ENCODE assay signal across 8 cellular contexts in the genomic region with DNA sequence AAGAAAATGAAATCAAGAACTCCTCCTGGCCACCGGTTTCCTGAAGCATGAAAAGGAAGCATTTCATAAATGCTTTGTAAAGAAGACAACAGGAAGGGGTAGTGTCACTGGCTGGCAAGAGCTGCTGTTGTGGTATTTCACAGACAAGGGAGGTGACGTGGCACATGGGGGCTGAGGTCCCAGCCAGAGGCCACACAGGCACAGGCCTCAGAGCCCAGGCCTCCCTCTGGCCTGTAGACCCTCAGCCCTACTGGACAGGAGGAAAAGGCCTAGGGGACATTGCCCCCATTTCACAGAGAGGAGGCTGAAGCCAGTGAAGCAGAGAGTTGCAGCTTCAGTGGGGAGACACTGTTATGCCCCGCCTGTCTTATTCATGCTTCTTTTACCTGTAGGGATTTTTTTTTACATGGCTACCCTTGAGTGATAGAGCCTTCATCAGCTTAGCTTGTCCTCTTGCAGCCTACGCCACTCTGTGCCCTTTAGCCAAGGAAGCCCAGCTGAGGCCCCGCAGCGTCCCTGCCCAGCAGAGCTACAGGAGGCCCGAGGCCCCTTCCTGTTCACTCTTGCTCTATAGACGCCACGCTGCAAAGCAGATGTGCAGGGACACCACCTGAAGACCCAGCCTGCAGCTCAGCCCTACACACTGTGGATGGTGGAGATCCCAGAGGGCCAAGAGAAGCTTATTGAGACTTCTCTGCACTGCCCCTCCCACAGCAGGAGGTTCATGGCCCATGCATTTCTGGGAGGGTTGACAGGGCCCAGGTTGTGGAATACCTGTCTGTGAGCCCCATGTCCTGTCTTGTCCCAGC. TPM values are rescaled to one million over a fixed set of nuclear protein-coding genes. Genes with fewer than 3 reads are reported as not detected.
DNase-seq lines count a peak whose midpoint lies in the region; FAIRE-seq and TF ChIP-seq lines count a peak whose summit lies in the region.

No MANE protein-coding gene starts in this region.

- H3K36me3 ChIP-seq in OCI-LY1 (ENCODE audit: insufficient read depth, low read length) (no peaks in the 10 kb centered on the region), keratinocyte (ENCODE audit: control insufficient read depth in 2 of 2, extremely low read depth in 1 of 2, insufficient read depth in 2 of 2, low read length in 2 of 2) (no peaks in the 10 kb centered on the region), suprapubic skin (no peaks in the 10 kb centered on the region)

- 0 out of 2 replicates have a peak overlapping the region, but pooled peaks have one; percentile 25 for H3K4me3 Mint-ChIP-seq in HFFc6
- peak overlapping the region; percentile 69 for H3K4me3 Mint-ChIP-seq in activated naive CD4-positive, alpha-beta T cell treated with anti-CD3 and anti-CD28 coated beads, Interleukin-2, amount 50 U/mL, for 24 hours

- H3K27ac ChIP-seq in OCI-LY1 (ENCODE audit: low read depth, low read length, poor library complexity, severe bottlenecking) (peak overlapping the region; percentile 64), keratinocyte (ENCODE audit: control insufficient read depth, insufficient read depth, low read length) (peak overlapping the region; percentile 65), suprapubic skin (peak overlapping the region; percentile 47)

- FAIRE-seq in keratinocyte (lab: Jason Lieb, UNC) = no peak

- peaks cover 16% of the 10 kb centered on the region; the same call in 1 of the 2 replicates for H3K36me3 Mint-ChIP-seq in HFFc6 (ENCODE audit: low read depth)
- peaks cover 31% of the 10 kb centered on the region for H3K36me3 Mint-ChIP-seq in activated naive CD4-positive, alpha-beta T cell treated with anti-CD3 and anti-CD28 coated beads, Interleukin-2, amount 50 U/mL, for 24 hours

- H3K27me3 Mint-ChIP-seq in HFFc6 (ENCODE audit: insufficient read depth) = no peaks in the 10 kb centered on the region; the same call in 1 of the 2 replicates
- no peaks in the 10 kb centered on the region for H3K27me3 Mint-ChIP-seq in activated naive CD4-positive, alpha-beta T cell treated with anti-CD3 and anti-CD28 coated beads, Interleukin-2, amount 50 U/mL, for 24 hours

- H3F3A ChIP-seq in OCI-LY1 (ENCODE audit: insufficient read depth, low read length) = no peaks in the 10 kb centered on the region

- H3K9me3 ChIP-seq in OCI-LY1 (ENCODE audit: low read length) (no peaks in the 10 kb centered on the region), keratinocyte (ENCODE audit: control insufficient read depth, low read depth, low read length) (no peaks in the 10 kb centered on the region), suprapubic skin (no peaks in the 10 kb centered on the region)

- H3K27me3 ChIP-seq in OCI-LY1 (ENCODE audit: insufficient read depth, low read length) (no peaks in the 10 kb centered on the region; the same call in 1 of the 2 replicates), keratinocyte (ENCODE audit: control insufficient read depth, extremely low read depth, insufficient read depth, low read length) (no peaks in the 10 kb centered on the region), suprapubic skin (no peaks in the 10 kb centered on the region)

- H3K4me2 ChIP-seq in OCI-LY1 (ENCODE audit: low read length) = peak overlapping the region; percentile 10; the same call in 1 of the 2 replicates
- H3K4me2 ChIP-seq in keratinocyte (ENCODE audit: control insufficient read depth, extremely low read depth, insufficient read depth, low read depth, low read length) = peak overlapping the region; percentile 17

- peaks cover 35% of the 10 kb centered on the region for H3K4me1 ChIP-seq in OCI-LY1 (ENCODE audit: insufficient read depth, low read length, severe bottlenecking)
- H3K4me1 ChIP-seq in keratinocyte (ENCODE audit: control insufficient read depth, extremely low read depth, insufficient read depth, low read length) = peaks cover 39% of the 10 kb centered on the region
- H3K4me1 ChIP-seq in suprapubic skin = peaks cover 56% of the 10 kb centered on the region

- H2AFZ ChIP-seq in OCI-LY1 (ENCODE audit: low read length) (no peak overlapping the region), keratinocyte (ENCODE audit: control insufficient read depth, low read length) (no peak overlapping the region)

- TF ChIP-seq CTCF in HFFc6 (IDR thresholded peaks at IDR 0.05) (no peak), OCI-LY1 (IDR thresholded peaks at IDR 0.05; ENCODE audit: low read length) (no peak), keratinocyte (optimal IDR thresholded peaks at IDR 0.05 in 1 of 3, IDR thresholded peaks at IDR 0.05 in 1 of 3, conservative IDR thresholded peaks at IDR 0.05 in 1 of 3; ENCODE audit: extremely low read depth in 1 of 3, insufficient read depth in 2 of 3, low read length in 3 of 3) (no peak), suprapubic skin (IDR thresholded peaks at IDR 0.05) (no peak)

- no peak for TF ChIP-seq EP300 in suprapubic skin (IDR thresholded peaks at IDR 0.05)

- H3K79me2 ChIP-seq in OCI-LY1 (ENCODE audit: insufficient read depth, low read length) = no peaks in the 10 kb centered on the region
- no peaks in the 10 kb centered on the region for H3K79me2 ChIP-seq in keratinocyte (ENCODE audit: control insufficient read depth, insufficient read depth, low read length)

- H3K4me3 ChIP-seq in OCI-LY1 (ENCODE audit: low read depth, low read length, poor library complexity, severe bottlenecking) = no peak overlapping the region
- H3K4me3 ChIP-seq in keratinocyte (ENCODE audit: control insufficient read depth in 2 of 3, extremely low read depth in 1 of 3, insufficient read depth in 2 of 3, low read depth in 1 of 3, low read length in 3 of 3) = no peak overlapping the region
- H3K4me3 ChIP-seq in suprapubic skin = no peak overlapping the region

- H3K27ac Mint-ChIP-seq in HFFc6 = peak overlapping the region; percentile 90
- H3K27ac Mint-ChIP-seq in activated naive CD4-positive, alpha-beta T cell treated with anti-CD3 and anti-CD28 coated beads, Interleukin-2, amount 50 U/mL, for 24 hours = peak overlapping the region; percentile 88

- H3K4me1 Mint-ChIP-seq in HFFc6 (ENCODE audit: low read depth) = peaks cover 59% of the 10 kb centered on the region
- H3K4me1 Mint-ChIP-seq in activated naive CD4-positive, alpha-beta T cell treated with anti-CD3 and anti-CD28 coated beads, Interleukin-2, amount 50 U/mL, for 24 hours = peaks cover 95% of the 10 kb centered on the region

- 77% methylated on average over 9 of the region's 9 CpGs for WGBS in suprapubic skin

- no peaks in the 10 kb centered on the region for H3K9me3 Mint-ChIP-seq in HFFc6
- peaks cover 6% of the 10 kb centered on the region for H3K9me3 Mint-ChIP-seq in activated naive CD4-positive, alpha-beta T cell treated with anti-CD3 and anti-CD28 coated beads, Interleukin-2, amount 50 U/mL, for 24 hours

- no peak for TF ChIP-seq POLR2A in suprapubic skin (IDR thresholded peaks at IDR 0.05)

- dilution Hi-C loops in keratinocyte (cut with MboI; ENCODE audit: extremely low pct_ligation_motif_present, low sequenced_read_pairs) = no loop called here

- H4K20me1 ChIP-seq in OCI-LY1 (ENCODE audit: insufficient read depth, low read length) = no peaks in the 10 kb centered on the region
- no peaks in the 10 kb centered on the region for H4K20me1 ChIP-seq in keratinocyte (ENCODE audit: control insufficient read depth, extremely low read depth, insufficient read depth, low read length)

- DNase-seq in GM04503 (ENCODE audit: low read depth) (peak; percentile 43), HFFc6 (no peak), keratinocyte (ENCODE audit: low read depth, low spot score) (no peak), suprapubic skin (ENCODE audit: low spot score in 2 of 2) (peak; percentile 81 to 83), GM19238 (ENCODE audit: insufficient read length, low spot score) (no peak), NCI-H1105 (lab: John Stamatoyannopoulos, UW) (no peak)

- H3K9me1 ChIP-seq in keratinocyte (ENCODE audit: control insufficient read depth, extremely low read depth, insufficient read depth, low read length) = no peaks in the 10 kb centered on the region

- H3K9ac ChIP-seq in OCI-LY1 (ENCODE audit: low read length) (peak overlapping the region; percentile 24; the same call in 1 of the 2 replicates), keratinocyte (ENCODE audit: control insufficient read depth, extremely low read depth, insufficient read depth, low read length) (peak overlapping the region; percentile 1)

- no peaks in the 10 kb centered on the region for H3K9me2 ChIP-seq in OCI-LY1 (ENCODE audit: low read depth, low read length)

RNA-seq across cellular contexts. Expression of a gene that starts 33.8 kb away (rescaled TPM):
- 10 to 100 TPM in 5 of 6 experiments, 1 to 10 TPM in 1; 9.8 to 19.7 (median 17.3) TPM for total RNA-seq in HFFc6 (2021; fragmentation: NEBNext Ultra II Directional; extraction: Animal tissue kit (Norgen Biotek cat#: 25700))
- polyA plus RNA-seq in keratinocyte = 3.7 to 16.4 TPM (median 6.2 TPM) in 3 replicates
- polyA plus RNA-seq in keratinocyte (2011; ENCODE audit: low read depth) = 1.5 TPM
- 5.1 and 5.5 TPM in 2 replicates for polyA plus RNA-seq in keratinocyte (2011; cell fraction: cytosol; rRNA removed)
- 10.1 and 10.5 TPM in 2 replicates for polyA plus RNA-seq in keratinocyte (2011; cell fraction: nucleus; rRNA removed)
- polyA plus RNA-seq in keratinocyte (2012; ENCODE audit: low replicate concordance) = 3.0 and 14.7 TPM in 2 replicates
- polyA minus RNA-seq in keratinocyte = 4.8 to 17.6 TPM (median 13.9 TPM) in 3 replicates
- 2.1 TPM for polyA minus RNA-seq in keratinocyte (2011; cell fraction: cytosol; rRNA and poly(A)+ RNA removed)
- polyA minus RNA-seq in keratinocyte (2011; cell fraction: nucleus; rRNA and poly(A)+ RNA removed) = 8.0 and 9.3 TPM in 2 replicates
- 10 to 100 TPM; 17.5 to 24.1 (median 20.1) TPM for total RNA-seq in suprapubic skin

Comparison
In these comparisons a context has a peak if more than half of its experiments do, and no peak if none do; other contexts are left out.
1. DNase-seq: peak in GM04503 (single experiment) and suprapubic skin (2 of 2); none in HFFc6 (single experiment), keratinocyte (single experiment), GM19238 (single experiment) and NCI-H1105 (single experiment).
2. Peak in every context shown above with its lines, with median percentiles within 50 percentile points of each other: H3K27ac ChIP-seq.